ENCODE assay signal across 10 cellular contexts in genomic region chr12:65902504-65902903, GRCh38.
DNase-seq lines count a peak whose midpoint lies in the region; ATAC-seq and TF ChIP-seq lines count a peak whose summit lies in the region.
"Had no signal": no experiment of that assay in that cellular context is flagged by ENCODE, and none has a peak within 500 bp of the region (broad histone marks: within the 10 kb centered on the region; RNA-seq: fewer than 3 reads in every experiment).

No MANE protein-coding gene starts in this region.

- CTCF ChIA-PET in CD8-positive, alpha-beta T cell (lab: Charles Lee), result no interaction called here

- ATAC-seq in GM18502 (IDR thresholded peaks at IDR 0.05; ENCODE audit: poor library complexity, unreplicated experiment), result peak; percentile 72
- ATAC-seq in GM21786 (IDR thresholded peaks at IDR 0.05; ENCODE audit: unreplicated experiment), result peak; percentile 87
- ATAC-seq in CD8-positive, alpha-beta T cell, result no peak
- no peak for ATAC-seq in HG03571 (IDR thresholded peaks at IDR 0.05; ENCODE audit: unreplicated experiment)
- ATAC-seq: activated CD8-positive, alpha-beta memory T cell treated with anti-CD3 and anti-CD28 coated beads, Interleukin-2, amount 10 ng/mL, durations not matched to agents 7 days and 5 days had no signal

- H3K36me3 Mint-ChIP-seq in CD8-positive, alpha-beta T cell, result no peaks in the 10 kb centered on the region
- H3K36me3 Mint-ChIP-seq: activated CD8-positive, alpha-beta memory T cell treated with anti-CD3 and anti-CD28 coated beads, Interleukin-2, amount 10 ng/mL, durations not matched to agents 7 days and 5 days had no signal

- H3K27ac ChIP-seq in CD8-positive, alpha-beta T cell (ENCODE audit: low read depth, low read length), result no peak overlapping the region

- H3K4me1 Mint-ChIP-seq in CD8-positive, alpha-beta T cell (ENCODE audit: low read depth), result no peaks in the 10 kb centered on the region
- H3K4me1 Mint-ChIP-seq: activated CD8-positive, alpha-beta memory T cell treated with anti-CD3 and anti-CD28 coated beads, Interleukin-2, amount 10 ng/mL, durations not matched to agents 7 days and 5 days had no signal

- no peaks in the 10 kb centered on the region for H3K4me1 ChIP-seq in CD8-positive, alpha-beta T cell (ENCODE audit: insufficient read depth, low read length)

- H3K27ac Mint-ChIP-seq in CD8-positive, alpha-beta T cell, result no peak overlapping the region
- H3K27ac Mint-ChIP-seq: activated CD8-positive, alpha-beta memory T cell treated with anti-CD3 and anti-CD28 coated beads, Interleukin-2, amount 10 ng/mL, durations not matched to agents 7 days and 5 days had no signal

- peaks cover 8% of the 10 kb centered on the region for H3K27me3 Mint-ChIP-seq in CD8-positive, alpha-beta T cell (ENCODE audit: low read depth)

- H3K36me3 ChIP-seq in CD8-positive, alpha-beta T cell (ENCODE audit: insufficient read depth, low read length), result no peaks in the 10 kb centered on the region

- DNase-seq in LHCN-M2 (ENCODE audit: low read depth) (peak; percentile 94), fibroblast of villous mesenchyme (ENCODE audit: low read depth) (peak; percentile 82), islet precursor cell (no peak), NCI-H1417 treated with DMSO at 0.1 percent for 48 hours (lab: John Stamatoyannopoulos, UW) (no peak)
- no peak for DNase-seq in CD8-positive, alpha-beta T cell
- DNase-seq: activated CD8-positive, alpha-beta memory T cell treated with anti-CD3 and anti-CD28 coated beads, Interleukin-2, amount 10 ng/mL, durations not matched to agents 7 days and 5 days; effector CD8-positive, alpha-beta T cell had no signal

- no peak overlapping the region for H3K4me3 Mint-ChIP-seq in CD8-positive, alpha-beta T cell
- H3K4me3 Mint-ChIP-seq: activated CD8-positive, alpha-beta memory T cell treated with anti-CD3 and anti-CD28 coated beads, Interleukin-2, amount 10 ng/mL, durations not matched to agents 7 days and 5 days had no signal

- no peaks in the 10 kb centered on the region for H3K27me3 ChIP-seq in CD8-positive, alpha-beta T cell (ENCODE audit: insufficient read depth, low read length)

- TF ChIP-seq CTCF in fibroblast of villous mesenchyme (IDR thresholded peaks at IDR 0.05; ENCODE audit: insufficient read depth, low read depth, low read length), result no peak
- no peak for TF ChIP-seq CTCF in CD8-positive, alpha-beta T cell (IDR thresholded peaks at IDR 0.05)

- POLR2A ChIA-PET in CD8-positive, alpha-beta T cell (lab: Charles Lee), result interaction anchor here (0.5 kb wide), 1 partner anchor 43 kb away, joined by 3 read pairs; no protein-coding TSS in a partner anchor

- intact Hi-C loops in CD8-positive, alpha-beta T cell (cut with DNase I, micrococcal nuclease), result no loop called here

- no peak overlapping the region for H3K4me3 ChIP-seq in fibroblast of villous mesenchyme (ENCODE audit: low read depth, low read length)
- no peak overlapping the region for H3K4me3 ChIP-seq in CD8-positive, alpha-beta T cell (ENCODE audit: low read depth, low read length)

- H3K9me3 ChIP-seq in CD8-positive, alpha-beta T cell (ENCODE audit: low read length), result no peaks in the 10 kb centered on the region

- H3K9me3 Mint-ChIP-seq in CD8-positive, alpha-beta T cell, result no peaks in the 10 kb centered on the region

Comparison
In these comparisons a context has a peak if more than half of its experiments do, and no peak if none do; other contexts are left out.
1. ATAC-seq: peak in GM18502 (single experiment) and GM21786 (single experiment); none in CD8-positive, alpha-beta T cell (single experiment) and HG03571 (single experiment).
2. DNase-seq: peak in LHCN-M2 (single experiment) and fibroblast of villous mesenchyme (single experiment); none in CD8-positive, alpha-beta T cell (0 of 7), islet precursor cell (single experiment) and NCI-H1417 treated with DMSO at 0.1 percent for 48 hours (single experiment).